1 cellular context compared by ENCODE assay signal in genomic region chr17:7932483-7932891, GRCh38.
TF ChIP-seq lines count a peak whose summit lies in the region.

No MANE protein-coding gene starts in this region.

TF ChIP-seq in endothelial cell of umbilical vein, 7 proteins besides CTCF, POLR2A, EP300 and RAD21 (continued from another document):
- TF ChIP-seq EZH2 (IDR thresholded peaks at IDR 0.05; ENCODE audit: borderline replicate concordance, low read depth, low read length, severe bottlenecking) (no peak), FOS (IDR thresholded peaks at IDR 0.05; ENCODE audit: borderline replicate concordance, insufficient read depth, low read length) (no peak), MAX (IDR thresholded peaks at IDR 0.05; ENCODE audit: insufficient read depth, insufficient read length) (no peak), MYC (IDR thresholded peaks at IDR 0.05; ENCODE audit: low read depth, low read length) (no peak), JUN (IDR thresholded peaks at IDR 0.05; ENCODE audit: borderline replicate concordance, insufficient read depth, insufficient read length, low read depth) (no peak), POLR2AphosphoS5 (IDR thresholded peaks at IDR 0.05; ENCODE audit: insufficient read depth, low read depth, low read length) (no peak)
